1 cellular context compared by ENCODE assay signal in the genomic region with DNA sequence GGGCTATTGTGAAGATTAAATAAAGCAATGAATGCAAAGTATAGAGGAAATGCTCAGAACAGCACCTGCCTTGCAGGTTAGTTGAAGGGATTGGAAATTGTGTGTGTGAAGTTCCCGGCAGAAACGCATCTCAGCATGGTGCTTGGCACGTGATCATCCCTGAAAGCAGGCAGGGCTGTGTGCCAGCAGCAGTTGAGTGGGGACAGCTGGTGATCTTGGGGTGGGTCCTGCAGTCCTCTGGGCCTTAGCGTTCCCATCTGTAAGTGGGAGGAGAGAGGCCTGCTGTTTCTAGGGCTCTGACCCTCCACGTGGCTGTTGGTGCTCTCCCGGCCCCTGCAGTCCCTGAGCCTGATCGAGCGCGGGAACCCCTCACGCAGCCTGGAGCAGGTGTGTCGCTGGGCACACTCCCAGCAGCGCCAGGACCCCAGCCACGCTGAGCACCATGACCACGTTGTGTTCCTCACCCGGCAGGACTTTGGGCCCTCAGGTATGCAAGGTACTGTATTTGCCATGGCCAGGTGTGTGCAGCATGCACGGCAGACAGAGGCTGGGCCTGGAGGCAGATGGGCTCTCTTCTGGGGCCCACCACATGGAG.
TF ChIP-seq lines count a peak whose summit lies in the region.

No MANE protein-coding gene starts in this region.

TF ChIP-seq in H1, 55 proteins besides CTCF, POLR2A, EP300 and RAD21:
- TF ChIP-seq, protein P1, sequence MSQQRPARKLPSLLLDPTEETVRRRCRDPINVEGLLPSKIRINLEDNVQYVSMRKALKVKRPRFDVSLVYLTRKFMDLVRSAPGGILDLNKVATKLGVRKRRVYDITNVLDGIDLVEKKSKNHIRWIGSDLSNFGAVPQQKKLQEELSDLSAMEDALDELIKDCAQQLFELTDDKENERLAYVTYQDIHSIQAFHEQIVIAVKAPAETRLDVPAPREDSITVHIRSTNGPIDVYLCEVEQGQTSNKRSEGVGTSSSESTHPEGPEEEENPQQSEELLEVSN (IDR thresholded peaks at IDR 0.05), result 0 out of 2 replicates have a peak, but pooled peaks have one; percentile 27
- no peak for TF ChIP-seq TAF7 (optimal IDR thresholded peaks at IDR 0.05; ENCODE audit: borderline replicate concordance, low read depth, low read length)
- TF ChIP-seq, protein P2, sequence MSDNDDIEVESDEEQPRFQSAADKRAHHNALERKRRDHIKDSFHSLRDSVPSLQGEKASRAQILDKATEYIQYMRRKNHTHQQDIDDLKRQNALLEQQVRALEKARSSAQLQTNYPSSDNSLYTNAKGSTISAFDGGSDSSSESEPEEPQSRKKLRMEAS (IDR thresholded peaks at IDR 0.05), result 0 out of 2 replicates have a peak, but pooled peaks have one; percentile 25
- TF ChIP-seq, protein P3, sequence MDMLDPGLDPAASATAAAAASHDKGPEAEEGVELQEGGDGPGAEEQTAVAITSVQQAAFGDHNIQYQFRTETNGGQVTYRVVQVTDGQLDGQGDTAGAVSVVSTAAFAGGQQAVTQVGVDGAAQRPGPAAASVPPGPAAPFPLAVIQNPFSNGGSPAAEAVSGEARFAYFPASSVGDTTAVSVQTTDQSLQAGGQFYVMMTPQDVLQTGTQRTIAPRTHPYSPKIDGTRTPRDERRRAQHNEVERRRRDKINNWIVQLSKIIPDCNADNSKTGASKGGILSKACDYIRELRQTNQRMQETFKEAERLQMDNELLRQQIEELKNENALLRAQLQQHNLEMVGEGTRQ (IDR thresholded peaks at IDR 0.05; ENCODE audit: low read length), result 0 out of 2 replicates have a peak, but pooled peaks have one; percentile 25
